In genomic region chr3:13408890-13409289, GRCh38 we compare ENCODE assay signal across 20 cellular contexts.
"Had no signal": no experiment of that assay in that cellular context is flagged by ENCODE, and none has a peak within 500 bp of the region (broad histone marks: within the 10 kb centered on the region; RNA-seq: fewer than 3 reads in every experiment).

No MANE protein-coding gene starts in this region.

- H3K27ac ChIP-seq: dorsolateral prefrontal cortex, hepatocyte, skin epidermis, tibial artery, upper lobe of left lung, uterus had no signal

- H3K4me1 ChIP-seq: tibial artery, uterus had no signal

- H3K4me3 ChIP-seq: dorsolateral prefrontal cortex, hepatocyte, lung, skin epidermis, tibial artery, upper lobe of left lung, uterus had no signal

- DNase-seq: cortex of kidney; dorsolateral prefrontal cortex; effector CD8-positive, alpha-beta T cell; foreskin melanocyte; head of caudate nucleus; left colon; left ventricle myocardium superior; mesendoderm; naive thymus-derived CD4-positive, alpha-beta T cell; nephron progenitor cell; stimulated activated CD4-positive, alpha-beta T cell treated with anti-CD3 and anti-CD28 coated beads, Interleukin-2, amount 100 ng/mL, for 24 hours; stimulated activated CD4-positive, alpha-beta T cell treated with anti-CD3 and anti-CD28 coated beads, Interleukin-4, amount 100 ng/mL, for 4 hours; stimulated activated naive CD4-positive, alpha-beta T cell; tibial artery; upper lobe of left lung; uterus had no signal

- ATAC-seq: left colon; left ventricle myocardium superior; naive thymus-derived CD4-positive, alpha-beta T cell; sciatic nerve had no signal

- H3K36me3 ChIP-seq: tibial artery, upper lobe of left lung, uterus had no signal

- H3K9me3 ChIP-seq: uterus had no signal

- H3K27me3 Mint-ChIP-seq: naive thymus-derived CD4-positive, alpha-beta T cell had no signal

- H3K4me3 Mint-ChIP-seq: naive thymus-derived CD4-positive, alpha-beta T cell; nephron progenitor cell had no signal

- H3K27ac Mint-ChIP-seq: nephron progenitor cell had no signal

- H3K27me3 ChIP-seq: dorsolateral prefrontal cortex, hepatocyte, tibial artery, upper lobe of left lung, uterus had no signal
